ENCODE assay signal across 10 cellular contexts in the genomic region with DNA sequence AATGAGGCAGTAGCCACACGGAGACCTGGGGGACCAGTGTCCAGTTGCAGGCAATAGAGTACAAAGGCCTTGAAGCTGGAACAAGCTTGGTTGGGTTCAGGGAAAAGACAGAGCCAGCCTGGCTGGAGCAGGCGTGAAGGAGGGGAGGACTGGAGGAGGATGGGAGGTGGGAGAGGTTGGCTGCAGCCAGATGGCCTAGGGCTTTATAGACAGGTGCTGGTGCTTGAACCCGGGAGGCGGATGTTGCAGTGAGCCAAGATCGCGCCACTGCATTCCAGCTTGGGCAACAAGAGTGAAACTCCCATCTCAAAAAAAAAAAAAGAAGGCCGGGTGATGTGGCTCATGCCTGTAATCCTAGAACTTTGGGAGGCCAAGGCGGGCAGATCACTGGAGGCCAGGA. TPM values are rescaled to one million over a fixed set of nuclear protein-coding genes. Genes with fewer than 3 reads are reported as not detected.
DNase-seq lines count a peak whose midpoint lies in the region; ATAC-seq, FAIRE-seq and TF ChIP-seq lines count a peak whose summit lies in the region.
"Had no signal": no experiment of that assay in that cellular context is flagged by ENCODE, and none has a peak within 500 bp of the region (broad histone marks: within the 10 kb centered on the region; RNA-seq: fewer than 3 reads in every experiment).

No MANE protein-coding gene starts in this region.

- peak overlapping the region; percentile 93 for H3K9ac ChIP-seq in keratinocyte (ENCODE audit: control insufficient read depth, extremely low read depth, insufficient read depth, low read length)

- peaks cover 1% of the 10 kb centered on the region for H3K36me3 Mint-ChIP-seq in activated T-cell treated with anti-CD3 and anti-CD28 coated beads, Interleukin-2, amount 50 U/mL, for 24 hours (ENCODE audit: low read depth)
- H3K36me3 Mint-ChIP-seq in T-helper 17 cell (ENCODE audit: low read depth): no peaks in the 10 kb centered on the region
- H3K36me3 Mint-ChIP-seq in CD8-positive, alpha-beta memory T cell: peaks cover 0 to 2% (median 0%) of the 10 kb centered on the region in 3 donors

- dilution Hi-C loops in keratinocyte (cut with MboI; ENCODE audit: extremely low pct_ligation_motif_present, low sequenced_read_pairs): no loop called here

- no peak for ATAC-seq in T-helper 17 cell

- peak; percentile 66 for FAIRE-seq in keratinocyte (lab: Jason Lieb, UNC)
- FAIRE-seq: GM19239 had no signal

- H2AFZ ChIP-seq in keratinocyte (ENCODE audit: control insufficient read depth, low read length): no peak overlapping the region

- H3K4me3 Mint-ChIP-seq in activated T-cell treated with anti-CD3 and anti-CD28 coated beads, Interleukin-2, amount 50 U/mL, for 24 hours: peak overlapping the region; percentile 74
- peak overlapping the region; percentile 87 for H3K4me3 Mint-ChIP-seq in T-helper 17 cell
- H3K4me3 Mint-ChIP-seq in CD8-positive, alpha-beta memory T cell: peak overlapping the region in 2 of 7 donors; percentile 54 to 80

- DNase-seq in activated T-cell treated with anti-CD3 and anti-CD28 coated beads, Interleukin-2, amount 50 U/mL, for 24 hours: no peak
- DNase-seq in activated T-cell treated with anti-CD3 and anti-CD28 coated beads, Interleukin-2, amount 50 U/mL, for 48 hours: no peak
- DNase-seq in T-helper 17 cell (no peak), keratinocyte (ENCODE audit: low read depth, low spot score) (no peak), 8988T (no peak), LoVo (ENCODE audit: low spot score) (no peak)
- no peak for DNase-seq in CD8-positive, alpha-beta memory T cell
- DNase-seq: NCI-H526 treated with DMSO at 0.1 percent for 48 hours had no signal

- H4K20me1 ChIP-seq in keratinocyte (ENCODE audit: control insufficient read depth, extremely low read depth, insufficient read depth, low read length): peaks cover 32% of the 10 kb centered on the region

- H3K27me3 ChIP-seq in keratinocyte (ENCODE audit: control insufficient read depth, extremely low read depth, insufficient read depth, low read length) (no peaks in the 10 kb centered on the region), thymus (ENCODE audit: control insufficient read depth, insufficient read depth) (no peaks in the 10 kb centered on the region)
- no peaks in the 10 kb centered on the region for H3K27me3 ChIP-seq in CD8-positive, alpha-beta memory T cell (ENCODE audit: insufficient read depth, low read length, poor library complexity, severe bottlenecking)

- H3K36me3 ChIP-seq in keratinocyte (ENCODE audit: control insufficient read depth in 2 of 2, extremely low read depth in 1 of 2, insufficient read depth in 2 of 2, low read length in 2 of 2) (peaks cover 3 to 15% of the 10 kb centered on the region in 2 experiments), thymus (ENCODE audit: control insufficient read depth, insufficient read depth) (no peaks in the 10 kb centered on the region)
- H3K36me3 ChIP-seq in CD8-positive, alpha-beta memory T cell (ENCODE audit: insufficient read depth, low read length): no peaks in the 10 kb centered on the region

- CTCF ChIA-PET in CD8-positive, alpha-beta memory T cell (lab: Charles Lee): interaction anchor here (1.2 kb wide), 1 partner anchor 108 kb away, joined by 4 read pairs; the partner anchor contains the start of gene PSMD8

- peak overlapping the region; percentile 99 for H3K4me2 ChIP-seq in keratinocyte (ENCODE audit: control insufficient read depth, extremely low read depth, insufficient read depth, low read depth, low read length)

- H3K4me1 Mint-ChIP-seq in activated T-cell treated with anti-CD3 and anti-CD28 coated beads, Interleukin-2, amount 50 U/mL, for 24 hours (ENCODE audit: low read depth): peaks cover 46% of the 10 kb centered on the region
- peaks cover 29% of the 10 kb centered on the region for H3K4me1 Mint-ChIP-seq in T-helper 17 cell
- peaks cover 18 to 27% (median 19%) of the 10 kb centered on the region in 3 donors for H3K4me1 Mint-ChIP-seq in CD8-positive, alpha-beta memory T cell

- 93% methylated on average over 8 of the region's 8 CpGs for WGBS in thymus

- H3K27ac ChIP-seq in keratinocyte (ENCODE audit: control insufficient read depth, insufficient read depth, low read length) (peak overlapping the region; percentile 95), thymus (ENCODE audit: low read depth) (peak overlapping the region; percentile 70)
- no peak overlapping the region for H3K27ac ChIP-seq in CD8-positive, alpha-beta memory T cell (ENCODE audit: low read depth, low read length)

- peaks cover 43% of the 10 kb centered on the region for H3K4me1 ChIP-seq in keratinocyte (ENCODE audit: control insufficient read depth, extremely low read depth, insufficient read depth, low read length)
- H3K4me1 ChIP-seq in thymus (ENCODE audit: control insufficient read depth, insufficient read depth, low read length): peaks cover 23% of the 10 kb centered on the region
- peaks cover 17% of the 10 kb centered on the region for H3K4me1 ChIP-seq in CD8-positive, alpha-beta memory T cell (ENCODE audit: insufficient read depth, low read length)

- peaks cover 8% of the 10 kb centered on the region for H3K9me1 ChIP-seq in keratinocyte (ENCODE audit: control insufficient read depth, extremely low read depth, insufficient read depth, low read length)

- no peaks in the 10 kb centered on the region for H3K9me3 Mint-ChIP-seq in activated T-cell treated with anti-CD3 and anti-CD28 coated beads, Interleukin-2, amount 50 U/mL, for 24 hours
- peaks cover 0 to 2% (median 0%) of the 10 kb centered on the region in 5 donors for H3K9me3 Mint-ChIP-seq in CD8-positive, alpha-beta memory T cell

- POLR2A ChIA-PET in CD8-positive, alpha-beta memory T cell (lab: Charles Lee): no interaction called here

- H3K4me3 ChIP-seq in keratinocyte (ENCODE audit: control insufficient read depth in 2 of 3, extremely low read depth in 1 of 3, insufficient read depth in 2 of 3, low read depth in 1 of 3, low read length in 3 of 3) (peak overlapping the region; percentile 90 to 99 (median 96)), thymus (ENCODE audit: low read length) (no peak overlapping the region)
- H3K4me3 ChIP-seq in CD8-positive, alpha-beta memory T cell (ENCODE audit: low read length): no peak overlapping the region

- no peaks in the 10 kb centered on the region for H3K27me3 Mint-ChIP-seq in activated T-cell treated with anti-CD3 and anti-CD28 coated beads, Interleukin-2, amount 50 U/mL, for 24 hours
- no peaks in the 10 kb centered on the region for H3K27me3 Mint-ChIP-seq in T-helper 17 cell
- peaks cover 4 to 11% of the 10 kb centered on the region in 2 donors for H3K27me3 Mint-ChIP-seq in CD8-positive, alpha-beta memory T cell

- peak overlapping the region; percentile 53 for H3K27ac Mint-ChIP-seq in activated T-cell treated with anti-CD3 and anti-CD28 coated beads, Interleukin-2, amount 50 U/mL, for 24 hours
- H3K27ac Mint-ChIP-seq in T-helper 17 cell: peak overlapping the region; percentile 79
- peak overlapping the region in 1 of 8 donors; percentile 43 for H3K27ac Mint-ChIP-seq in CD8-positive, alpha-beta memory T cell

- peaks cover 66% of the 10 kb centered on the region for H3K79me2 ChIP-seq in keratinocyte (ENCODE audit: control insufficient read depth, insufficient read depth, low read length)

- no peak for TF ChIP-seq CTCF in keratinocyte (optimal IDR thresholded peaks at IDR 0.05 in 1 of 3, IDR thresholded peaks at IDR 0.05 in 1 of 3, conservative IDR thresholded peaks at IDR 0.05 in 1 of 3; ENCODE audit: extremely low read depth in 1 of 3, insufficient read depth in 2 of 3, low read length in 3 of 3)

- H3K9me3 ChIP-seq in T-helper 17 cell (ENCODE audit: control insufficient read depth, low read length, poor library complexity, severe bottlenecking): no peaks in the 10 kb centered on the region
- no peaks in the 10 kb centered on the region for H3K9me3 ChIP-seq in keratinocyte (ENCODE audit: control insufficient read depth, low read depth, low read length)
- H3K9me3 ChIP-seq in thymus (ENCODE audit: control insufficient read depth): no peaks in the 10 kb centered on the region
- H3K9me3 ChIP-seq in CD8-positive, alpha-beta memory T cell (ENCODE audit: low read length): no peaks in the 10 kb centered on the region

RNA-seq across cellular contexts. Expression of gene SPINT2, which starts 1.7 kb away (rescaled TPM):
- total RNA-seq in T-helper 17 cell: 10 to 100 TPM; 32.2 to 49.1 TPM
- polyA plus RNA-seq in keratinocyte (362 to 472 TPM (median 363 TPM) in 3 replicates), thymus (253 TPM)
- polyA plus RNA-seq in keratinocyte (2011; ENCODE audit: low read depth): 293 TPM
- 250 and 352 TPM in 2 replicates for polyA plus RNA-seq in keratinocyte (2011; cell fraction: cytosol; rRNA removed)
- polyA plus RNA-seq in keratinocyte (2011; cell fraction: nucleus; rRNA removed): 891 and 980 TPM in 2 replicates
- polyA plus RNA-seq in keratinocyte (2012; ENCODE audit: low replicate concordance): 601 and 646 TPM in 2 replicates
- 182 to 293 TPM (median 269 TPM) in 3 replicates for polyA minus RNA-seq in keratinocyte
- polyA minus RNA-seq in keratinocyte (2011; cell fraction: cytosol; rRNA and poly(A)+ RNA removed): 465 TPM
- polyA minus RNA-seq in keratinocyte (2011; cell fraction: nucleus; rRNA and poly(A)+ RNA removed): 290 and 325 TPM in 2 replicates
- 10 to 100 TPM; 27.9 to 29.4 TPM for total RNA-seq in CD8-positive, alpha-beta memory T cell
- polyA plus RNA-seq in CD8-positive, alpha-beta memory T cell: 49.5 TPM

RNA-seq across cellular contexts. Expression of gene PPP1R14A, which starts 9.9 kb away (rescaled TPM):
- 1 to 10 TPM in 1 of 2 donors, under 1 TPM in 1; 0.90 to 6.7 TPM for total RNA-seq in T-helper 17 cell
- polyA plus RNA-seq in keratinocyte: 2.6 to 3.1 TPM (median 2.7 TPM) in 3 replicates
- 1.6 TPM for polyA plus RNA-seq in keratinocyte (2011; ENCODE audit: low read depth)
- 0.79 and 3.3 TPM in 2 replicates for polyA plus RNA-seq in keratinocyte (2011; cell fraction: cytosol; rRNA removed)
- 1.3 and 1.4 TPM in 2 replicates for polyA plus RNA-seq in keratinocyte (2011; cell fraction: nucleus; rRNA removed)
- polyA plus RNA-seq in keratinocyte (2012; ENCODE audit: low replicate concordance): 0.75 and 5.7 TPM in 2 replicates
- polyA minus RNA-seq in keratinocyte: 0.43 TPM in 1 of 3 replicates, not detected in the others
- polyA minus RNA-seq in keratinocyte (2011; cell fraction: cytosol; rRNA and poly(A)+ RNA removed): 5.9 TPM
- not detected in 2 replicates for polyA minus RNA-seq in keratinocyte (2011; cell fraction: nucleus; rRNA and poly(A)+ RNA removed)
- polyA plus RNA-seq in thymus: 59.0 TPM
- total RNA-seq in CD8-positive, alpha-beta memory T cell: 1 to 10 TPM in 1 of 2 experiments, under 1 TPM in 1; 0.47 to 1.0 TPM
- not detected for polyA plus RNA-seq in CD8-positive, alpha-beta memory T cell

RNA-seq across cellular contexts. Expression of gene C19orf33, which starts 38.0 kb away (rescaled TPM):
- 10 to 100 TPM in 1 of 2 donors, under 1 TPM in 1; 0.94 to 11.8 TPM for total RNA-seq in T-helper 17 cell
- 302 to 496 TPM (median 366 TPM) in 3 replicates for polyA plus RNA-seq in keratinocyte
- polyA plus RNA-seq in keratinocyte (2011; ENCODE audit: low read depth): 241 TPM
- 214 and 781 TPM in 2 replicates for polyA plus RNA-seq in keratinocyte (2011; cell fraction: cytosol; rRNA removed)
- polyA plus RNA-seq in keratinocyte (2011; cell fraction: nucleus; rRNA removed): 102 and 139 TPM in 2 replicates
- 360 and 816 TPM in 2 replicates for polyA plus RNA-seq in keratinocyte (2012; ENCODE audit: low replicate concordance)
- polyA minus RNA-seq in keratinocyte: 35.2 to 58.7 TPM (median 44.3 TPM) in 3 replicates
- polyA minus RNA-seq in keratinocyte (2011; cell fraction: cytosol; rRNA and poly(A)+ RNA removed): 220 TPM
- polyA minus RNA-seq in keratinocyte (2011; cell fraction: nucleus; rRNA and poly(A)+ RNA removed): 42.0 and 55.5 TPM in 2 replicates
- 93.6 TPM for polyA plus RNA-seq in thymus
- not detected for total RNA-seq in CD8-positive, alpha-beta memory T cell
- polyA plus RNA-seq in CD8-positive, alpha-beta memory T cell: 0.90 TPM

RNA-seq across cellular contexts. Expression of gene DPF1, which starts 42.0 kb away (rescaled TPM):
- total RNA-seq in T-helper 17 cell: not detected
- polyA plus RNA-seq in keratinocyte (1.5 to 1.9 TPM (median 1.8 TPM) in 3 replicates), thymus (0.09 TPM)
- polyA plus RNA-seq in keratinocyte (2011; ENCODE audit: low read depth): 1.3 TPM
- 0.78 and 2.1 TPM in 2 replicates for polyA plus RNA-seq in keratinocyte (2011; cell fraction: cytosol; rRNA removed)
- polyA plus RNA-seq in keratinocyte (2011; cell fraction: nucleus; rRNA removed): 3.4 and 3.5 TPM in 2 replicates
- polyA plus RNA-seq in keratinocyte (2012; ENCODE audit: low replicate concordance): 0.71 and 1.9 TPM in 2 replicates
- 1.3 to 2.4 TPM (median 2.0 TPM) in 3 replicates for polyA minus RNA-seq in keratinocyte
- 2.9 TPM for polyA minus RNA-seq in keratinocyte (2011; cell fraction: cytosol; rRNA and poly(A)+ RNA removed)
- polyA minus RNA-seq in keratinocyte (2011; cell fraction: nucleus; rRNA and poly(A)+ RNA removed): 0.84 and 0.93 TPM in 2 replicates
- 1 to 10 TPM in 1 of 2 experiments, under 1 TPM in 1; 0.78 to 1.1 TPM for total RNA-seq in CD8-positive, alpha-beta memory T cell
- polyA plus RNA-seq in CD8-positive, alpha-beta memory T cell: not detected

RNA-seq across cellular contexts. Expression of gene YIF1B, which starts 49.7 kb away (rescaled TPM):
- 10 to 100 TPM; 31.1 to 39.4 TPM for total RNA-seq in T-helper 17 cell
- polyA plus RNA-seq in keratinocyte: 38.1 to 66.5 TPM (median 47.6 TPM) in 3 replicates
- 7.4 TPM for polyA plus RNA-seq in keratinocyte (2011; ENCODE audit: low read depth)
- 29.0 and 58.3 TPM in 2 replicates for polyA plus RNA-seq in keratinocyte (2011; cell fraction: cytosol; rRNA removed)
- 25.8 and 36.8 TPM in 2 replicates for polyA plus RNA-seq in keratinocyte (2011; cell fraction: nucleus; rRNA removed)
- 26.1 and 50.0 TPM in 2 replicates for polyA plus RNA-seq in keratinocyte (2012; ENCODE audit: low replicate concordance)
- polyA minus RNA-seq in keratinocyte: 40.3 to 62.6 TPM (median 40.9 TPM) in 3 replicates
- 51.8 TPM for polyA minus RNA-seq in keratinocyte (2011; cell fraction: cytosol; rRNA and poly(A)+ RNA removed)
- 12.3 and 12.4 TPM in 2 replicates for polyA minus RNA-seq in keratinocyte (2011; cell fraction: nucleus; rRNA and poly(A)+ RNA removed)
- 46.6 TPM for polyA plus RNA-seq in thymus
- 10 to 100 TPM; 57.9 to 60.3 TPM for total RNA-seq in CD8-positive, alpha-beta memory T cell
- 45.4 TPM for polyA plus RNA-seq in CD8-positive, alpha-beta memory T cell

Comparison
In these comparisons a context has a peak if more than half of its experiments do, and no peak if none do; other contexts are left out.
1. H3K4me3 ChIP-seq: peak in keratinocyte (3 of 3); none in thymus (single experiment) and CD8-positive, alpha-beta memory T cell (single experiment).
2. RNA of gene C19orf33, which starts 38.0 kb away (polyA plus RNA-seq): 102 to 816 TPM in keratinocyte and 93.6 TPM in thymus (single experiment); 0.90 TPM in CD8-positive, alpha-beta memory T cell (single experiment); every median in the first group is over 10 times any median in the second.